10 cellular contexts compared by ENCODE assay signal in the genomic region with DNA sequence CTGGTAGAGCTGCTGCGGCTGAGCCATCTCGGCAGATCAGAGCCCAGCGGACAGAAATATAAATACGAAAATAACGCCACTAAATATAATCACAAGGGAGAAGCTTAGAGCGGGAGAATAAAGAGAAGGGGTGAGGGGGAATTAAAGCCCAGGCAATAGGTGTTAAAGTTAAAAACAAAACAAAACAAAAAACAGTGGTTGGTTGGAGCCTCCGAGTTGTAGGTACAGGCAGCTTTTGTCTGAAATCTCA. TPM values are rescaled to one million over a fixed set of nuclear protein-coding genes. Genes with fewer than 3 reads are reported as not detected.
A peak's percentile ranks its signal among the peaks of the same experiment; 100 is the strongest.
DNase-seq lines count a peak whose midpoint lies in the region; ATAC-seq and TF ChIP-seq lines count a peak whose summit lies in the region.
"Had no signal": no experiment of that assay in that cellular context is flagged by ENCODE, and none has a peak within 500 bp of the region (broad histone marks: within the 10 kb centered on the region; RNA-seq: fewer than 3 reads in every experiment).

No MANE protein-coding gene starts in this region.

- H3K27ac Mint-ChIP-seq in activated naive CD4-positive, alpha-beta T cell treated with anti-CD3 and anti-CD28 coated beads for 36 hours = no peak overlapping the region

- H3K9ac ChIP-seq in mesenchymal stem cell (ENCODE audit: low read length) = peak overlapping the region; percentile 99

- 0% methylated on average over 4 of the region's 7 CpGs for WGBS in mesenchymal stem cell
- 0 to 5% methylated on average over 7 of the region's 7 CpGs for WGBS in transverse colon (ENCODE audit: low coverage in 1 of 2), 2 donors

- H3K9me3 ChIP-seq in breast epithelium = no peaks in the 10 kb centered on the region
- no peaks in the 10 kb centered on the region for H3K9me3 ChIP-seq in mesenchymal stem cell (ENCODE audit: control insufficient read depth, low read length)
- H3K9me3 ChIP-seq in transverse colon = no peaks in the 10 kb centered on the region

- H3K4me1 ChIP-seq in breast epithelium (no peaks in the 10 kb centered on the region), mesenchymal stem cell (ENCODE audit: control insufficient read depth, insufficient read depth, low read depth, low read length) (peaks cover 7% of the 10 kb centered on the region), transverse colon (peaks cover 0 to 38% (median 14%) of the 10 kb centered on the region in 4 donors)

- no peak overlapping the region for H2BK12ac ChIP-seq in mesenchymal stem cell (ENCODE audit: low read length in 2 of 2)

- peak overlapping the region; percentile 69 to 98 for H3K18ac ChIP-seq in mesenchymal stem cell (ENCODE audit: low read depth in 1 of 2, low read length in 2 of 2)

- no peak for TF ChIP-seq EP300 in transverse colon (IDR thresholded peaks at IDR 0.05; ENCODE audit: low read depth)

- CTCF ChIA-PET in activated naive CD4-positive, alpha-beta T cell treated with anti-CD3 and anti-CD28 coated beads for 36 hours (lab: Charles Lee) = interaction anchor here (0.8 kb wide), 1 partner anchor 137 kb away, joined by 3 read pairs; no protein-coding TSS in a partner anchor

- DNase-seq in activated naive CD4-positive, alpha-beta T cell treated with anti-CD3 and anti-CD28 coated beads for 36 hours = no peak
- no peak for DNase-seq in activated naive CD4-positive, alpha-beta T cell (lab: John Stamatoyannopoulos, UW)
- DNase-seq in breast epithelium (ENCODE audit: low spot score in 2 of 2) (no peak), mesenchymal stem cell (no peak), transverse colon (no peak), NCI-H774 (lab: John Stamatoyannopoulos, UW) (no peak), NCI-H2107 (lab: John Stamatoyannopoulos, UW) (no peak)
- DNase-seq: activated CD4-positive, alpha-beta T cell treated with anti-CD3 and anti-CD28 coated beads, Interleukin-2, amount 50 U/mL, for 4 hours; stimulated activated CD4-positive, alpha-beta T cell treated with anti-CD3 and anti-CD28 coated beads, Interleukin-12 subunit alpha, Interleukin-12 subunit beta, amount 100 ng/mL, for 4 hours had no signal

- no peak overlapping the region for H2AK5ac ChIP-seq in mesenchymal stem cell (ENCODE audit: low read length, severe bottlenecking)

- peak overlapping the region; percentile 15 for H2BK15ac ChIP-seq in mesenchymal stem cell (ENCODE audit: low read depth, poor library complexity, severe bottlenecking)

- peak overlapping the region; percentile 94 for H4K91ac ChIP-seq in mesenchymal stem cell (ENCODE audit: low read length)

- no peak for ATAC-seq in HG02642 (IDR thresholded peaks at IDR 0.05; ENCODE audit: poor library complexity, unreplicated experiment)

- no peaks in the 10 kb centered on the region for H3K9me3 Mint-ChIP-seq in activated naive CD4-positive, alpha-beta T cell treated with anti-CD3 and anti-CD28 coated beads for 36 hours

- in situ Hi-C loops in transverse colon (cut with MboI; ENCODE audit: low pct_ligation_motif_present in 1 of 4, low pct_unique_long_range_greater_than_20kb in 1 of 4, low sequenced_read_pairs in 3 of 4) = loop anchor here in 3 of 4 donors (10.0 to 25.0 kb wide), 7 partner anchors 254 to 1604 kb away; no protein-coding TSS in a partner anchor

- peak overlapping the region; percentile 68 for H3K4me3 Mint-ChIP-seq in activated naive CD4-positive, alpha-beta T cell treated with anti-CD3 and anti-CD28 coated beads for 36 hours

- H3K4me1 Mint-ChIP-seq in activated naive CD4-positive, alpha-beta T cell treated with anti-CD3 and anti-CD28 coated beads for 36 hours (ENCODE audit: low read depth) = peaks cover 28% of the 10 kb centered on the region

- peaks cover 78% of the 10 kb centered on the region for H3K27me3 Mint-ChIP-seq in activated naive CD4-positive, alpha-beta T cell treated with anti-CD3 and anti-CD28 coated beads for 36 hours (ENCODE audit: low read depth)

- intact Hi-C loops in activated naive CD4-positive, alpha-beta T cell treated with anti-CD3 and anti-CD28 coated beads for 36 hours (cut with micrococcal nuclease) = no loop called here
- intact Hi-C loops in breast epithelium (cut with DNase I; ENCODE audit: low total_unique reads) = loop anchor here (10.0 kb wide), 1 partner anchor 141 kb away; no protein-coding TSS in a partner anchor
- intact Hi-C loops in transverse colon (cut with DNase I; ENCODE audit: low total_unique reads) = loop anchor here (5.0 to 10.0 kb wide), 4 partner anchors 451 to 1411 kb away; no protein-coding TSS in a partner anchor

- peak overlapping the region; percentile 85 for H3K4me2 ChIP-seq in mesenchymal stem cell (ENCODE audit: low read length, poor library complexity, severe bottlenecking)

- H3K36me3 Mint-ChIP-seq in activated naive CD4-positive, alpha-beta T cell treated with anti-CD3 and anti-CD28 coated beads for 36 hours (ENCODE audit: low read depth) = no peaks in the 10 kb centered on the region

- peak overlapping the region; percentile 94 for H2BK120ac ChIP-seq in mesenchymal stem cell (ENCODE audit: low read depth, low read length)

- H3K36me3 ChIP-seq in breast epithelium (no peaks in the 10 kb centered on the region), mesenchymal stem cell (ENCODE audit: control insufficient read depth in 1 of 2, insufficient read depth in 2 of 2, low read depth in 1 of 2, low read length in 2 of 2) (no peaks in the 10 kb centered on the region), transverse colon (no peaks in the 10 kb centered on the region)

- H2BK5ac ChIP-seq in mesenchymal stem cell (ENCODE audit: low read depth, low read length, poor library complexity, severe bottlenecking) = no peak overlapping the region

- H3K27me3 ChIP-seq in breast epithelium (no peaks in the 10 kb centered on the region), mesenchymal stem cell (ENCODE audit: control insufficient read depth in 1 of 2, insufficient read depth in 1 of 2, low read length in 2 of 2) (peaks cover 0 to 8% of the 10 kb centered on the region in 2 experiments), transverse colon (peaks cover 97% of the 10 kb centered on the region)

- peak overlapping the region in 1 of 2 experiments; percentile 96 for H3K23ac ChIP-seq in mesenchymal stem cell (ENCODE audit: low read length in 2 of 2)

- TF ChIP-seq POLR2A in breast epithelium (IDR thresholded peaks at IDR 0.05) = no peak
- no peak for TF ChIP-seq POLR2A in transverse colon (IDR thresholded peaks at IDR 0.05)

- H4K8ac ChIP-seq in mesenchymal stem cell (ENCODE audit: low read length) = peak overlapping the region; percentile 47

- H2AFZ ChIP-seq in mesenchymal stem cell (ENCODE audit: low read depth, low read length) = no peak overlapping the region

- TF ChIP-seq CTCF in breast epithelium (IDR thresholded peaks at IDR 0.05) (no peak), transverse colon (IDR thresholded peaks at IDR 0.05) (peak in 1 of 5 experiments; percentile 12)

- H3K27ac ChIP-seq in breast epithelium (peak overlapping the region; percentile 83 to 89), mesenchymal stem cell (ENCODE audit: low read length, poor library complexity, severe bottlenecking) (peak overlapping the region; percentile 67), transverse colon (peak overlapping the region; percentile 91 to 96 (median 93))

- peak overlapping the region; percentile 72 to 75 for H3K4ac ChIP-seq in mesenchymal stem cell (ENCODE audit: low read depth in 1 of 2, low read length in 2 of 2)

- H3K4me3 ChIP-seq in breast epithelium = peak overlapping the region; percentile 69 to 77 (median 76)
- H3K4me3 ChIP-seq in mesenchymal stem cell (ENCODE audit: insufficient read depth in 1 of 2, low read depth in 1 of 2, low read length in 2 of 2) = peak overlapping the region; percentile 64 to 85
- H3K4me3 ChIP-seq in transverse colon = peak overlapping the region; percentile 48 to 73 (median 68)

- peaks cover 2% of the 10 kb centered on the region for H3K79me1 ChIP-seq in mesenchymal stem cell (replicated peaks; ENCODE audit: low read length, poor library complexity, severe bottlenecking)

- H3K14ac ChIP-seq in mesenchymal stem cell (ENCODE audit: low read length in 2 of 2) = peak overlapping the region in 1 of 2 experiments; percentile 89

RNA-seq across cellular contexts. Expression of a gene that starts 1.3 kb away (rescaled TPM):
- not detected for total RNA-seq in activated naive CD4-positive, alpha-beta T cell treated with anti-CD3 and anti-CD28 coated beads for 36 hours
- total RNA-seq in breast epithelium (10 to 100 TPM; 23.0 to 37.9 (median 37.0) TPM), transverse colon (100 to 1,000 TPM in 1 of 4 donors, 10 to 100 TPM in 3; 25.9 to 129 (median 28.8) TPM)
- 24.4 TPM for polyA plus RNA-seq in mesenchymal stem cell (2013, experiment 1 of 2)
- 23.5 TPM for polyA plus RNA-seq in mesenchymal stem cell (2013, experiment 2 of 2)

Comparison
In these comparisons a context has a peak if more than half of its experiments do, and no peak if none do; other contexts are left out.
1. RNA of a gene that starts 1.3 kb away (total RNA-seq): 23.0 to 37.9 TPM in breast epithelium and 25.9 to 129 TPM in transverse colon; not detected in activated naive CD4-positive, alpha-beta T cell treated with anti-CD3 and anti-CD28 coated beads for 36 hours; every median in the first group is over 10 times any median in the second.
2. Peak in every context shown above with its lines, with median percentiles within 50 percentile points of each other: H3K27ac ChIP-seq and H3K4me3 ChIP-seq.